In the genomic region with DNA sequence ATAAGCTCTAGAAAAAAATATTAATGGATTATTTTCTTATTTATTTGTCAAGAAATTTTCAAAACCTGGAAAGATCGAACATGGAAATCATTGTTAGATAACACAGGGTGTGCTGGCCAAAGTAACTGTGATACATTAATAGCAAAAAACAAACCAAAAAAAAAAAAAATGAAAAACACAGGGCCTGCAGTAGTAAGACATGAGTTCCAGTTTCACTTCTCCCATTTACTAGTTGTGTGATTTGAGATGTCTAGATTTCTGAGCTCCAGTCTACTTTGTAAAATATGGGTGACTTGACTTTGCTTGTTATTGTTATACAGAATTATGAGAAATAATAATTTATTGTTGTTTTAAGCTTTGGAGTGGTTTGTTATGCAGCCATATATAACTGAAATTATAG, we compare ENCODE assay signal across 11 cellular contexts. TPM values are rescaled to one million over a fixed set of nuclear protein-coding genes. Genes with fewer than 3 reads are reported as not detected.
DNase-seq lines count a peak whose midpoint lies in the region; ATAC-seq, FAIRE-seq and TF ChIP-seq lines count a peak whose summit lies in the region.
"Had no signal": no experiment of that assay in that cellular context is flagged by ENCODE, and none has a peak within 500 bp of the region (broad histone marks: within the 10 kb centered on the region; RNA-seq: fewer than 3 reads in every experiment).

No MANE protein-coding gene starts in this region.

- DNase-seq in spleen: no peak
- no peak for DNase-seq in NCI-H69 (lab: John Stamatoyannopoulos, UW)
- no peak for DNase-seq in NCI-H1105 (lab: John Stamatoyannopoulos, UW)
- DNase-seq in D721Med (ENCODE audit: insufficient read length, low spot score): no peak
- DNase-seq: Calu3, NCI-H774 had no signal

- ATAC-seq in GM19043 (IDR thresholded peaks at IDR 0.05; ENCODE audit: low read depth, unreplicated experiment) (peak; percentile 93), GM21786 (IDR thresholded peaks at IDR 0.05; ENCODE audit: unreplicated experiment) (peak; percentile 79), HG03354 (IDR thresholded peaks at IDR 0.05; ENCODE audit: poor library complexity, severe bottlenecking, unreplicated experiment) (peak; percentile 82)

- peak overlapping the region in 5 of 8 donors; percentile 18 to 66 (median 40) for H3K27ac ChIP-seq in spleen

- WGBS in spleen, 5 donors: 67 to 87% (median 82%) methylated on average over 1 of the region's 1 CpG

- H3K4me3 ChIP-seq in spleen: no peak overlapping the region

- no peaks in the 10 kb centered on the region for H3K9me3 ChIP-seq in spleen

- peaks cover 0 to 34% (median 12%) of the 10 kb centered on the region in 6 donors for H3K4me1 ChIP-seq in spleen

- no peaks in the 10 kb centered on the region for H3K27me3 ChIP-seq in spleen (replicated peaks in 1 of 7)

- FAIRE-seq in D721Med (lab: Jason Lieb, UNC): no peak

- no peak for TF ChIP-seq POLR2A in spleen (IDR thresholded peaks at IDR 0.05)

- no peaks in the 10 kb centered on the region for H3K36me3 ChIP-seq in spleen

- TF ChIP-seq CTCF in spleen (IDR thresholded peaks at IDR 0.05 in 8 of 11, conservative IDR thresholded peaks at IDR 0.05 in 3 of 11): no peak
- no peak for TF ChIP-seq CTCF in D721Med (IDR thresholded peaks at IDR 0.05; ENCODE audit: insufficient read depth, missing control alignments)

- intact Hi-C loops in spleen (cut with DNase I; ENCODE audit: low total_unique reads): no loop called here

RNA-seq across cellular contexts. Expression of a gene that starts 13.6 kb away (rescaled TPM):
- 10 to 100 TPM in 2 of 7 donors, 1 to 10 TPM in 4, under 1 TPM in 1; 0.91 to 19.1 (median 7.0) TPM for total RNA-seq in spleen
- 10 to 100 TPM in 1 of 3 donors, 1 to 10 TPM in 2; 5.5 to 11.3 (median 6.6) TPM for polyA plus RNA-seq in spleen
- total RNA-seq: Calu3; posterior vena cava; T-helper 1 cell treated with Interleukin-12 subunit alpha and Interleukin-12 subunit beta and Interleukin-4 antibody, amounts not matched to agents 30 ng/mL and 1 ng/mL, for 36 hours had no signal

RNA-seq across cellular contexts. Expression of a gene that starts 38.3 kb away (rescaled TPM):
- 10 to 100 TPM; 35.5 to 76.6 (median 57.5) TPM for total RNA-seq in spleen
- 10 to 100 TPM; 18.5 to 24.6 (median 20.6) TPM for polyA plus RNA-seq in spleen

RNA-seq across cellular contexts. Expression of a gene that starts 38.4 kb away (rescaled TPM):
- 10 to 100 TPM; 42.7 to 57.8 (median 53.0) TPM for total RNA-seq in spleen
- 10 to 100 TPM; 33.0 to 50.3 (median 39.8) TPM for polyA plus RNA-seq in spleen
